ENCODE assay signal across 23 cellular contexts in the genomic region with DNA sequence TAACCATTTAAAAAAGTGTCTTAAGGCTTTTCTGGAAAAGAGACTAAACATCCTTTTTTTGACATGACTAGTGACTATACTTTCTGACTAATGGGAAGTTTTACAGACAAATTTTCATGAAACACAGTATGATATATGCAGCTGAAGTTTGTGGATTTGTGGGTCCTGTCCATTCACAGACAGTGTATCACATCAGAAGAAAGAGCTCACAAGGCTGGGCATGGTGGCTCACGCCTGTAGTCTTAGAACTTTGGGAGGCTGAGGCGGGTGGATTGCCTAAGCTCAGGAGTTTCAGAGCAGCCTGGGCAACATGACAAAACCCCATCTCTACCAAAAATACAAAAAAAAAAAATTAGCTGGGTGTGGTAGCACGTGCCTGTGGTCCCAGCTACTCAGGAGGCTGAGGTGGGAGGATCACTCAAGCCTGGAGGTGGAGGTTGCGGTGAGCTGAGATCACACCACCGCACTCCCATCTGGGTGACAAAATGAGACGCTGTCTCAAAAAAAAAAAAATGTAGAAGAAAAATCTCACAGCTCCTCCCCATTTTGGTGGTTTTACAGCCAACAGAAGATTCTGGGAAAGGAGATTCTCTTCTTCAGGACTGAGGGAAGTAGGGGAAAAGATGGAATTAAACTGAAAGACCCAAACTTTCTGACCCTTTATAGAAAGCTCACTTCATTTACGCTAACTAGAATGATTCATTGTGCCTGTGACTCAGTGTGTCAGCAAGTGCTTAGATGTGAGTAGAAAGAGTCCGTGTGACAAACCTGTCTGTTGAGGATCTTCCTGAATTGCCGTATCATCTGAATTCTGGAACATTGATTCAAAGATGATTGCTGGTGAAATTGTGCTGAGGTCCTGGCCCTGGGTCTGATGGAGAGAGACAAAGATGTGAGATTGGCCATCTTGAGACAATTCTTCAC. TPM values are rescaled to one million over a fixed set of nuclear protein-coding genes. Genes with fewer than 3 reads are reported as not detected.
DNase-seq lines count a peak whose midpoint lies in the region; ATAC-seq and TF ChIP-seq lines count a peak whose summit lies in the region.
"Had no signal": no experiment of that assay in that cellular context is flagged by ENCODE, and none has a peak within 500 bp of the region (broad histone marks: within the 10 kb centered on the region; RNA-seq: fewer than 3 reads in every experiment).

No MANE protein-coding gene starts in this region.

- in situ Hi-C loops in brain microvascular endothelial cell (cut with HindIII; ENCODE audit: low pct_ligation_motif_present, low sequenced_read_pairs) = no loop called here

- H3K27ac Mint-ChIP-seq in activated CD8-positive, alpha-beta memory T cell treated with anti-CD3 and anti-CD28 coated beads, Interleukin-2, amount 10 ng/mL, durations not matched to agents 7 days and 5 days = peak overlapping the region; percentile 45
- peak overlapping the region; percentile 60 for H3K27ac Mint-ChIP-seq in T-helper 1 cell treated with Interleukin-12 subunit alpha and Interleukin-12 subunit beta and Interleukin-4 antibody, amounts not matched to agents 30 μg/mL and 1 μg/mL, for 36 hours
- H3K27ac Mint-ChIP-seq in natural killer cell = peak overlapping the region; percentile 40 to 84

- peaks cover 42% of the 10 kb centered on the region for H3K36me3 ChIP-seq in brain microvascular endothelial cell (replicated peaks)

- TF ChIP-seq CTCF in brain microvascular endothelial cell (IDR thresholded peaks at IDR 0.05; ENCODE audit: low read depth, low read length, missing control alignments) (no peak), natural killer cell (IDR thresholded peaks at IDR 0.05) (no peak)

- intact Hi-C loops in natural killer cell (cut with micrococcal nuclease) = no loop called here

- peaks cover 23% of the 10 kb centered on the region for H3K4me1 Mint-ChIP-seq in activated CD8-positive, alpha-beta memory T cell treated with anti-CD3 and anti-CD28 coated beads, Interleukin-2, amount 10 ng/mL, durations not matched to agents 7 days and 5 days
- peaks cover 4% of the 10 kb centered on the region for H3K4me1 Mint-ChIP-seq in T-helper 1 cell treated with Interleukin-12 subunit alpha and Interleukin-12 subunit beta and Interleukin-4 antibody, amounts not matched to agents 30 μg/mL and 1 μg/mL, for 36 hours (ENCODE audit: low read depth)
- peaks cover 17 to 28% of the 10 kb centered on the region in 2 donors for H3K4me1 Mint-ChIP-seq in natural killer cell

- no peaks in the 10 kb centered on the region for H3K27me3 ChIP-seq in brain microvascular endothelial cell (replicated peaks)
- H3K27me3 ChIP-seq: BLaER1, tibial artery had no signal

- CTCF ChIA-PET in activated CD8-positive, alpha-beta memory T cell treated with anti-CD3 and anti-CD28 coated beads, Interleukin-2, amount 10 ng/mL, durations not matched to agents 7 days and 5 days (lab: Charles Lee) = interaction anchor here (2.7 kb wide), 1 partner anchor 36 kb away, joined by 13 read pairs; a partner anchor contains a TSS

- peak; percentile 53 for DNase-seq in activated CD8-positive, alpha-beta memory T cell treated with anti-CD3 and anti-CD28 coated beads, Interleukin-2, amount 10 ng/mL, durations not matched to agents 7 days and 5 days
- DNase-seq in activated CD8-positive, alpha-beta memory T cell treated with anti-CD3 and anti-CD28 coated beads, Interleukin-2, amount 50 U/mL, for 48 hours = no peak
- DNase-seq in brain microvascular endothelial cell = peak; percentile 8
- peak; percentile 33 for DNase-seq in natural killer cell
- DNase-seq: foreskin fibroblast; HCEC 1CT; Karpas-422; left cardiac atrium; midbrain; NCI-H1092; NCI-H526; retina; SHP77; stimulated activated naive B cell treated with anti-CD40 and anti-IgM and Interleukin-4, amounts not matched to agents 10 μg/mL and 1 μg/mL and 100 μg/mL, for 72 hours; tibial artery had no signal

- no peak overlapping the region for H3K4me3 ChIP-seq in brain microvascular endothelial cell (ENCODE audit: low read depth, low read length)
- H3K4me3 ChIP-seq: A549, BLaER1, tibial artery had no signal

- H3K9me3 Mint-ChIP-seq in activated CD8-positive, alpha-beta memory T cell treated with anti-CD3 and anti-CD28 coated beads, Interleukin-2, amount 10 ng/mL, durations not matched to agents 7 days and 5 days (ENCODE audit: low read depth) = no peaks in the 10 kb centered on the region
- no peaks in the 10 kb centered on the region for H3K9me3 Mint-ChIP-seq in T-helper 1 cell treated with Interleukin-12 subunit alpha and Interleukin-12 subunit beta and Interleukin-4 antibody, amounts not matched to agents 30 μg/mL and 1 μg/mL, for 36 hours
- no peaks in the 10 kb centered on the region for H3K9me3 Mint-ChIP-seq in natural killer cell
- H3K9me3 Mint-ChIP-seq: stimulated activated naive B cell treated with anti-CD40 and anti-IgM and Interleukin-4, amounts not matched to agents 10 μg/mL and 1 μg/mL and 100 μg/mL, for 72 hours; T-cell had no signal

- ATAC-seq in activated CD8-positive, alpha-beta memory T cell treated with anti-CD3 and anti-CD28 coated beads, Interleukin-2, amount 10 ng/mL, durations not matched to agents 7 days and 5 days = peak; percentile 42
- peak; percentile 50 to 81 (median 72) for ATAC-seq in natural killer cell
- ATAC-seq in HG02678 (IDR thresholded peaks at IDR 0.05; ENCODE audit: unreplicated experiment) = no peak
- ATAC-seq in HG03039 (IDR thresholded peaks at IDR 0.05; ENCODE audit: unreplicated experiment) = no peak
- ATAC-seq in HG03135 (IDR thresholded peaks at IDR 0.05; ENCODE audit: unreplicated experiment) = no peak
- ATAC-seq: A549; left cardiac atrium; stimulated activated naive B cell treated with anti-CD40 and anti-IgM and Interleukin-4, amounts not matched to agents 10 μg/mL and 1 μg/mL and 100 μg/mL, for 72 hours; T-cell had no signal

- H3K4me3 Mint-ChIP-seq in activated CD8-positive, alpha-beta memory T cell treated with anti-CD3 and anti-CD28 coated beads, Interleukin-2, amount 10 ng/mL, durations not matched to agents 7 days and 5 days = no peak overlapping the region
- no peak overlapping the region for H3K4me3 Mint-ChIP-seq in T-helper 1 cell treated with Interleukin-12 subunit alpha and Interleukin-12 subunit beta and Interleukin-4 antibody, amounts not matched to agents 30 μg/mL and 1 μg/mL, for 36 hours
- no peak overlapping the region for H3K4me3 Mint-ChIP-seq in natural killer cell
- H3K4me3 Mint-ChIP-seq: stimulated activated naive B cell treated with anti-CD40 and anti-IgM and Interleukin-4, amounts not matched to agents 10 μg/mL and 1 μg/mL and 100 μg/mL, for 72 hours; T-cell had no signal

- peaks cover 29% of the 10 kb centered on the region for H3K36me3 Mint-ChIP-seq in activated CD8-positive, alpha-beta memory T cell treated with anti-CD3 and anti-CD28 coated beads, Interleukin-2, amount 10 ng/mL, durations not matched to agents 7 days and 5 days
- peaks cover 30% of the 10 kb centered on the region for H3K36me3 Mint-ChIP-seq in T-helper 1 cell treated with Interleukin-12 subunit alpha and Interleukin-12 subunit beta and Interleukin-4 antibody, amounts not matched to agents 30 μg/mL and 1 μg/mL, for 36 hours (ENCODE audit: low read depth)
- H3K36me3 Mint-ChIP-seq in natural killer cell = no peaks in the 10 kb centered on the region

- no peak overlapping the region for H3K27ac ChIP-seq in brain microvascular endothelial cell
- H3K27ac ChIP-seq: A549, BLaER1, tibial artery, VCaP had no signal

- no peaks in the 10 kb centered on the region for H3K27me3 Mint-ChIP-seq in activated CD8-positive, alpha-beta memory T cell treated with anti-CD3 and anti-CD28 coated beads, Interleukin-2, amount 10 ng/mL, durations not matched to agents 7 days and 5 days
- H3K27me3 Mint-ChIP-seq in T-helper 1 cell treated with Interleukin-12 subunit alpha and Interleukin-12 subunit beta and Interleukin-4 antibody, amounts not matched to agents 30 μg/mL and 1 μg/mL, for 36 hours (ENCODE audit: low read depth) = no peaks in the 10 kb centered on the region
- H3K27me3 Mint-ChIP-seq in natural killer cell (ENCODE audit: low read depth in 2 of 2) = no peaks in the 10 kb centered on the region
- H3K27me3 Mint-ChIP-seq: stimulated activated naive B cell treated with anti-CD40 and anti-IgM and Interleukin-4, amounts not matched to agents 10 μg/mL and 1 μg/mL and 100 μg/mL, for 72 hours; T-cell had no signal

RNA-seq across cellular contexts. Expression of a gene that starts 15.2 kb away (rescaled TPM):
- 10 to 100 TPM; 16.4 to 28.6 TPM for total RNA-seq in activated CD8-positive, alpha-beta memory T cell treated with anti-CD3 and anti-CD28 coated beads, Interleukin-2, amount 10 ng/mL, durations not matched to agents 7 days and 5 days
- 10 to 100 TPM; 19.9 to 26.2 (median 24.4) TPM for total RNA-seq in natural killer cell

RNA-seq across cellular contexts. Expression of a gene that starts 15.6 kb away (rescaled TPM):
- total RNA-seq in activated CD8-positive, alpha-beta memory T cell treated with anti-CD3 and anti-CD28 coated beads, Interleukin-2, amount 10 ng/mL, durations not matched to agents 7 days and 5 days = 10 to 100 TPM; 19.8 to 21.9 TPM
- 10 to 100 TPM; 13.9 to 22.9 (median 14.9) TPM for total RNA-seq in natural killer cell

RNA-seq across cellular contexts. Expression of a gene that starts 29.6 kb away (rescaled TPM):
- 1 to 10 TPM; 2.6 to 4.5 TPM for total RNA-seq in activated CD8-positive, alpha-beta memory T cell treated with anti-CD3 and anti-CD28 coated beads, Interleukin-2, amount 10 ng/mL, durations not matched to agents 7 days and 5 days
- total RNA-seq in natural killer cell = 1 to 10 TPM; 1.6 to 3.8 (median 2.4) TPM

RNA-seq across cellular contexts. Expression of a gene that starts 36.2 kb away (rescaled TPM):
- total RNA-seq in activated CD8-positive, alpha-beta memory T cell treated with anti-CD3 and anti-CD28 coated beads, Interleukin-2, amount 10 ng/mL, durations not matched to agents 7 days and 5 days = 10 to 100 TPM; 26.4 to 29.3 TPM
- total RNA-seq in natural killer cell = 10 to 100 TPM; 31.2 to 35.6 (median 32.7) TPM

RNA-seq across cellular contexts. Expression of a gene that starts 58.3 kb away (rescaled TPM):
- total RNA-seq in activated CD8-positive, alpha-beta memory T cell treated with anti-CD3 and anti-CD28 coated beads, Interleukin-2, amount 10 ng/mL, durations not matched to agents 7 days and 5 days = not detected
- not detected for total RNA-seq in natural killer cell

Comparison
In these comparisons a context has a peak if more than half of its experiments do, and no peak if none do; other contexts are left out.
1. ATAC-seq: peak in activated CD8-positive, alpha-beta memory T cell treated with anti-CD3 and anti-CD28 coated beads, Interleukin-2, amount 10 ng/mL, durations not matched to agents 7 days and 5 days (single experiment) and natural killer cell (3 of 3); none in HG02678 (single experiment), HG03039 (single experiment) and HG03135 (single experiment).
2. Peak in every context shown above with its lines, with median percentiles within 50 percentile points of each other: H3K27ac Mint-ChIP-seq.